Comparison of ENCODE assay signal across 33 cellular contexts in genomic region chr1:69510026-69510425, GRCh38. TPM values are rescaled to one million over a fixed set of nuclear protein-coding genes. Genes with fewer than 3 reads are reported as not detected.
"Had no signal": no experiment of that assay in that cellular context is flagged by ENCODE, and none has a peak within 500 bp of the region (broad histone marks: within the 10 kb centered on the region; RNA-seq: fewer than 3 reads in every experiment).

No MANE protein-coding gene starts in this region.

- H3K9me3 ChIP-seq: esophagus squamous epithelium had no signal

- H3K4me1 ChIP-seq: esophagus squamous epithelium had no signal

- FAIRE-seq: astrocyte, colon, frontal cortex had no signal

- H3K27ac ChIP-seq: brain microvascular endothelial cell, esophagus squamous epithelium, WERI-Rb-1 had no signal

- DNase-seq: activated CD4-positive, alpha-beta memory T cell treated with anti-CD3 and anti-CD28 coated beads, Interleukin-2, amount 10 ng/mL, durations not matched to agents 7 days and 5 days; activated CD4-positive, alpha-beta T cell treated with anti-CD3 and anti-CD28 coated beads for 36 hours; activated CD4-positive, alpha-beta T cell treated with anti-CD3 and anti-CD28 coated beads, Interleukin-2, amount 10 ng/mL, durations not matched to agents 7 days and 5 days; activated CD4-positive, alpha-beta T cell treated with anti-CD3 and anti-CD28 coated beads, Interleukin-2, amount 50 U/mL, for 4 hours; activated CD4-positive, CD25-positive, alpha-beta regulatory T cell; activated CD4-positive, CD25-positive, alpha-beta regulatory T cell treated with anti-CD3 and anti-CD28 coated beads, Interleukin-2, amount 50 U/mL, for 72 hours; activated CD8-positive, alpha-beta memory T cell treated with anti-CD3 and anti-CD28 coated beads, Interleukin-2, amount 50 U/mL, for 48 hours; activated effector memory CD4-positive, alpha-beta T cell treated with Interleukin-2 at 50 U/mL for 16 hours; activated gamma-delta T cell treated with Interleukin-2 at 50 U/mL for 16 hours; activated naive CD4-positive, alpha-beta T cell treated with anti-CD3 and anti-CD28 coated beads, Interleukin-2, amount 50 U/mL, for 16 hours; activated naive CD4-positive, alpha-beta T cell treated with Interleukin-2 at 50 U/mL for 16 hours; activated T-cell treated with anti-CD3 and anti-CD28 coated beads, Interleukin-2, amount 50 U/mL, for 4 hours; amniotic stem cell; anterior cingulate cortex; brain microvascular endothelial cell; caudate nucleus; cortex of kidney; dermis blood vessel endothelial cell; effector memory CD4-positive, alpha-beta T cell; endodermal cell; esophagus squamous epithelium; head of caudate nucleus; hippocampal formation; T-helper 1 cell; T-helper 17 cell; T1000; WERI-Rb-1 had no signal

- H3K4me3 ChIP-seq: esophagus squamous epithelium had no signal

- H3K36me3 ChIP-seq: brain microvascular endothelial cell, esophagus squamous epithelium, WERI-Rb-1 had no signal

- H3K27me3 ChIP-seq: brain microvascular endothelial cell, esophagus squamous epithelium had no signal

RNA-seq across cellular contexts. Expression of gene LRRC7, which starts 57.7 kb away (rescaled TPM):
- total RNA-seq: activated CD4-positive, alpha-beta memory T cell treated with anti-CD3 and anti-CD28 coated beads, Interleukin-2, amount 10 ng/mL, durations not matched to agents 7 days and 5 days; activated CD4-positive, alpha-beta T cell treated with anti-CD3 and anti-CD28 coated beads for 36 hours; activated CD4-positive, alpha-beta T cell treated with anti-CD3 and anti-CD28 coated beads, Interleukin-2, amount 10 ng/mL, durations not matched to agents 7 days and 5 days; activated T-helper 17 cell treated with anti-CD3 and anti-CD28 coated beads, Interleukin-2, amount 50 U/mL, for 72 hours; chondrocyte; dermis blood vessel endothelial cell; fibroblast of lung; T-helper 17 cell had no signal
